ENCODE assay signal across 22 cellular contexts in genomic region chr2:111138834-111139233, GRCh38.
"Had no signal": no experiment of that assay in that cellular context is flagged by ENCODE, and none has a peak within 500 bp of the region (broad histone marks: within the 10 kb centered on the region; RNA-seq: fewer than 3 reads in every experiment).

No MANE protein-coding gene starts in this region.

- H3K27ac ChIP-seq: esophagus muscularis mucosa, left ventricle myocardium inferior, right atrium auricular region, stomach, tibial artery had no signal

- H3K27me3 ChIP-seq: esophagus muscularis mucosa, pancreas, right atrium auricular region, stomach, tibial artery had no signal

- H3K4me3 ChIP-seq: esophagus muscularis mucosa, left ventricle myocardium inferior, lung, pancreas, right atrium auricular region, stomach, tibial artery had no signal

- H3K36me3 ChIP-seq: right atrium auricular region had no signal

- H3K9me3 Mint-ChIP-seq: activated naive CD4-positive, alpha-beta T cell treated with anti-CD3 and anti-CD28 coated beads for 36 hours; naive B cell; stimulated activated naive B cell treated with anti-CD40 and anti-IgM and Interleukin-4, amounts not matched to agents 10 μg/mL and 1 μg/mL and 100 μg/mL, for 72 hours had no signal

- DNase-seq: activated CD4-positive, alpha-beta T cell treated with anti-CD3 and anti-CD28 coated beads for 4 hours; activated CD4-positive, alpha-beta T cell treated with anti-CD3 and anti-CD28 coated beads, Interleukin-2, amount 50 U/mL, for 48 hours; activated CD8-positive, alpha-beta memory T cell treated with anti-CD3 and anti-CD28 coated beads for 24 hours; activated effector memory CD4-positive, alpha-beta T cell treated with Interleukin-2 at 50 U/mL for 16 hours; activated naive CD4-positive, alpha-beta T cell treated with anti-CD3 and anti-CD28 coated beads for 36 hours; amygdala; central memory CD4-positive, alpha-beta T cell; foreskin melanocyte; glutamatergic neuron; left ventricle myocardium inferior; naive B cell; nucleus accumbens; pancreas; stimulated activated CD4-positive, alpha-beta T cell treated with anti-CD3 and anti-CD28 coated beads, Interleukin-15, amount 100 ng/mL, for 24 hours; stimulated activated CD4-positive, alpha-beta T cell treated with anti-CD3 and anti-CD28 coated beads, Interleukin-2, amount 100 ng/mL, for 24 hours; stimulated activated naive B cell treated with anti-CD40 and anti-IgM and Interleukin-4, amounts not matched to agents 10 μg/mL and 1 μg/mL and 100 μg/mL, for 72 hours; stomach; T-helper 1 cell; tibial artery had no signal

- H3K9me3 ChIP-seq: esophagus muscularis mucosa, left ventricle myocardium inferior, pancreas, right atrium auricular region, stomach, tibial artery had no signal

- H3K4me3 Mint-ChIP-seq: activated naive CD4-positive, alpha-beta T cell treated with anti-CD3 and anti-CD28 coated beads for 36 hours; naive B cell; stimulated activated naive B cell treated with anti-CD40 and anti-IgM and Interleukin-4, amounts not matched to agents 10 μg/mL and 1 μg/mL and 100 μg/mL, for 72 hours had no signal

- ATAC-seq: stimulated activated naive B cell treated with anti-CD40 and anti-IgM and Interleukin-4, amounts not matched to agents 10 μg/mL and 1 μg/mL and 100 μg/mL, for 72 hours had no signal

- H3K27me3 Mint-ChIP-seq: naive B cell; stimulated activated naive B cell treated with anti-CD40 and anti-IgM and Interleukin-4, amounts not matched to agents 10 μg/mL and 1 μg/mL and 100 μg/mL, for 72 hours had no signal

- H3K27ac Mint-ChIP-seq: activated naive CD4-positive, alpha-beta T cell treated with anti-CD3 and anti-CD28 coated beads for 36 hours; stimulated activated naive B cell treated with anti-CD40 and anti-IgM and Interleukin-4, amounts not matched to agents 10 μg/mL and 1 μg/mL and 100 μg/mL, for 72 hours had no signal
